ENCODE assay signal across 12 cellular contexts in genomic region chr3:194756460-194757355, GRCh38.
DNase-seq lines count a peak whose midpoint lies in the region; ATAC-seq and TF ChIP-seq lines count a peak whose summit lies in the region.
"Had no signal": no experiment of that assay in that cellular context is flagged by ENCODE, and none has a peak within 500 bp of the region (broad histone marks: within the 10 kb centered on the region; RNA-seq: fewer than 3 reads in every experiment).

No MANE protein-coding gene starts in this region.

- 91 to 94% methylated on average over 12 to 15 of the region's 15 CpGs for WGBS in endodermal cell (ENCODE audit: insufficient coverage in 1 of 2, insufficient read length in 1 of 2), 2 experiments

- no peak for TF ChIP-seq CTCF in endodermal cell (conservative IDR thresholded peaks at IDR 0.05)

- H3K4me3 ChIP-seq in endodermal cell (ENCODE audit: low read length): no peak overlapping the region
- no peak overlapping the region for H3K4me3 ChIP-seq in HAP-1
- H3K4me3 ChIP-seq: pancreas had no signal

- ATAC-seq in esophagus mucosa: peak; percentile 10

- no peak overlapping the region for H3K27ac ChIP-seq in endodermal cell (ENCODE audit: low read depth, low read length)
- H3K27ac ChIP-seq: C4-2B, pancreas had no signal

- no peak overlapping the region for H3K9ac ChIP-seq in endodermal cell (ENCODE audit: extremely low read depth, low read length, poor library complexity, severe bottlenecking)

- H3K9me3 Mint-ChIP-seq in endodermal cell: no peaks in the 10 kb centered on the region

- H3K36me3 ChIP-seq in endodermal cell (ENCODE audit: control insufficient read depth, insufficient read depth, low read length): no peaks in the 10 kb centered on the region
- H3K36me3 ChIP-seq in HAP-1 (replicated peaks): no peaks in the 10 kb centered on the region
- H3K36me3 ChIP-seq: pancreas had no signal

- no peak overlapping the region for H3K4me3 Mint-ChIP-seq in endodermal cell

- H3K27ac Mint-ChIP-seq in endodermal cell: no peak overlapping the region

- no peaks in the 10 kb centered on the region for H3K9me3 ChIP-seq in endodermal cell (ENCODE audit: control insufficient read depth, low read length)
- H3K9me3 ChIP-seq in HAP-1: no peaks in the 10 kb centered on the region
- H3K9me3 ChIP-seq: pancreas had no signal

- in situ Hi-C loops in HAP-1 (cut with MboI; ENCODE audit: low sequenced_read_pairs): no loop called here

- H3K27me3 Mint-ChIP-seq in endodermal cell (ENCODE audit: insufficient read depth): no peaks in the 10 kb centered on the region

- no peaks in the 10 kb centered on the region for H3K4me1 ChIP-seq in endodermal cell (ENCODE audit: control insufficient read depth, insufficient read depth, low read length)
- no peaks in the 10 kb centered on the region for H3K4me1 ChIP-seq in HAP-1
- H3K4me1 ChIP-seq: pancreas had no signal

- H3K4me1 Mint-ChIP-seq in endodermal cell: no peaks in the 10 kb centered on the region

- H3K27me3 ChIP-seq in endodermal cell (ENCODE audit: control insufficient read depth, insufficient read depth, low read length, poor library complexity, severe bottlenecking) (no peaks in the 10 kb centered on the region), HAP-1 (ENCODE audit: low read depth) (peaks cover 10% of the 10 kb centered on the region)
- H3K27me3 ChIP-seq: pancreas had no signal

- no peaks in the 10 kb centered on the region for H3K36me3 Mint-ChIP-seq in endodermal cell (ENCODE audit: low read depth)

- DNase-seq in Ammon's horn (ENCODE audit: low spot score) (peak; percentile 97), NCI-H1105 treated with DMSO at 0.1 percent for 48 hours (lab: John Stamatoyannopoulos, UW) (peak; percentile 9), myocyte (ENCODE audit: low read depth) (peak; percentile 71), endodermal cell (no peak), HK-2 (ENCODE audit: unreplicated experiment) (no peak), HAP-1 (ENCODE audit: low spot score in 2 of 2) (no peak)
- DNase-seq in stimulated activated CD4-positive, alpha-beta T cell treated with anti-CD3 and anti-CD28 coated beads, Interleukin-12 subunit alpha, Interleukin-12 subunit beta, amount 100 ng/mL, for 4 hours: no peak
- DNase-seq: activated gamma-delta T cell treated with Interleukin-2 at 50 U/mL for 16 hours, NCI-H446, pancreas had no signal

Comparison
In these comparisons a context has a peak if more than half of its experiments do, and no peak if none do; other contexts are left out.
1. DNase-seq: peak in Ammon's horn (single experiment), NCI-H1105 treated with DMSO at 0.1 percent for 48 hours (single experiment) and myocyte (single experiment); none in stimulated activated CD4-positive, alpha-beta T cell treated with anti-CD3 and anti-CD28 coated beads, Interleukin-12 subunit alpha, Interleukin-12 subunit beta, amount 100 ng/mL, for 4 hours (single experiment), endodermal cell (single experiment), HK-2 (single experiment) and HAP-1 (0 of 2).